ENCODE assay signal across 2 cellular contexts in genomic region chr1:112677501-112677900, GRCh38.
TF ChIP-seq lines count a peak whose summit lies in the region.

No MANE protein-coding gene starts in this region.

TF ChIP-seq in HEK293, 187 proteins besides CTCF, POLR2A, EP300 and RAD21:
- TF ChIP-seq ZSCAN30 (tag by site-specific recombination; IDR thresholded peaks at IDR 0.05) (no peak), ZNF664 (tag by site-specific recombination; IDR thresholded peaks at IDR 0.05) (peak; percentile 91)

TF ChIP-seq in K562, 482 proteins besides CTCF, POLR2A, EP300 and RAD21:
- TF ChIP-seq BCOR (IDR thresholded peaks at IDR 0.05) (0 out of 2 replicates have a peak, but pooled peaks have one; percentile 7), CCAR2 (IDR thresholded peaks at IDR 0.05; ENCODE audit: low read depth, low read length) (no peak), ARID2 (IDR thresholded peaks at IDR 0.05) (no peak), RBM25 (IDR thresholded peaks at IDR 0.05; ENCODE audit: low read depth, low read length, severe bottlenecking) (peak; percentile 12), IFI16 (CRISPR knock-in tag; IDR thresholded peaks at IDR 0.05) (no peak)
TF ChIP-seq in K562: peak in this region for 2.
